Comparison of ENCODE assay signal across 18 cellular contexts in genomic region chr14:32404784-32405573, GRCh38.
DNase-seq lines count a peak whose midpoint lies in the region; ATAC-seq, FAIRE-seq and TF ChIP-seq lines count a peak whose summit lies in the region.
"Had no signal": no experiment of that assay in that cellular context is flagged by ENCODE, and none has a peak within 500 bp of the region (broad histone marks: within the 10 kb centered on the region; RNA-seq: fewer than 3 reads in every experiment).

No MANE protein-coding gene starts in this region.

- H3K27me3 ChIP-seq in right atrium auricular region (no peaks in the 10 kb centered on the region), dorsolateral prefrontal cortex (no peaks in the 10 kb centered on the region), left lung (no peaks in the 10 kb centered on the region)
- H3K27me3 ChIP-seq: Peyer's patch had no signal

- peak overlapping the region in 1 of 2 donors; percentile 46 for H3K27ac ChIP-seq in right atrium auricular region
- peak overlapping the region in 30 of 59 donors; percentile 3 to 89 (median 49) for H3K27ac ChIP-seq in dorsolateral prefrontal cortex
- no peak overlapping the region for H3K27ac ChIP-seq in left lung
- H3K27ac ChIP-seq: Peyer's patch had no signal

- TF ChIP-seq POLR2A in GM12891 (IDR thresholded peaks at IDR 0.05; ENCODE audit: low read depth, low read length): no peak

- H3K9me3 ChIP-seq in right atrium auricular region (no peaks in the 10 kb centered on the region), left lung (no peaks in the 10 kb centered on the region)
- H3K9me3 ChIP-seq: Peyer's patch had no signal

- H3K4me3 ChIP-seq in right atrium auricular region (no peak overlapping the region), dorsolateral prefrontal cortex (no peak overlapping the region), left lung (no peak overlapping the region)
- H3K4me3 ChIP-seq: GM12878, Peyer's patch had no signal

- ATAC-seq in Right ventricle myocardium superior (ENCODE audit: poor library complexity): peak; percentile 90
- peak; percentile 74 for ATAC-seq in left lobe of liver
- no peak for ATAC-seq in left lung

- H3K4me1 ChIP-seq in right atrium auricular region: peaks cover 0 to 11% of the 10 kb centered on the region in 2 donors
- H3K4me1 ChIP-seq in left lung: no peaks in the 10 kb centered on the region
- H3K4me1 ChIP-seq: Peyer's patch had no signal

- no peaks in the 10 kb centered on the region for H3K36me3 ChIP-seq in right atrium auricular region
- H3K36me3 ChIP-seq in left lung: no peaks in the 10 kb centered on the region
- H3K36me3 ChIP-seq: Peyer's patch had no signal

- no peak for TF ChIP-seq CTCF in right atrium auricular region (IDR thresholded peaks at IDR 0.05)
- no peak for TF ChIP-seq CTCF in dorsolateral prefrontal cortex (IDR thresholded peaks at IDR 0.05 in 54 of 56, conservative IDR thresholded peaks at IDR 0.05 in 2 of 56; ENCODE audit: low read depth in 1 of 56, partially characterized antibody in 56 of 56)
- no peak for TF ChIP-seq CTCF in left lung (IDR thresholded peaks at IDR 0.05)

- intact Hi-C loops in Right ventricle myocardium superior (cut with DNase I): no loop called here
- intact Hi-C loops in dorsolateral prefrontal cortex (cut with DNase I): no loop called here
- intact Hi-C loops in posterior vena cava (cut with DNase I): no loop called here
- intact Hi-C loops in left lung (cut with DNase I): no loop called here

- FAIRE-seq in GM12891 (lab: Jason Lieb, UNC): no peak
- FAIRE-seq: GM12878 had no signal

- peak; percentile 47 for DNase-seq in Right ventricle myocardium superior
- DNase-seq in right atrium auricular region (ENCODE audit: low spot score): no peak
- DNase-seq in dorsolateral prefrontal cortex: no peak
- DNase-seq in left lobe of liver (ENCODE audit: low spot score): no peak
- no peak for DNase-seq in hypothalamus (lab: John Stamatoyannopoulos, UW)
- no peak for DNase-seq in GM12891 (ENCODE audit: insufficient read length, low spot score)
- no peak for DNase-seq in posterior vena cava (ENCODE audit: low spot score)
- DNase-seq in left lung: no peak
- DNase-seq: COR-L47, DMS79, H7, IMR-90, Kasumi-1, NCI-H2029 treated with DMSO at 0.1 percent for 48 hours, NCI-H226, Peyer's patch, SHP77 treated with DMSO at 0.1 percent for 48 hours had no signal

TF ChIP-seq in GM12891, 5 proteins besides CTCF, POLR2A, EP300 and RAD21:
- TF ChIP-seq TAF1 (IDR thresholded peaks at IDR 0.05; ENCODE audit: low read depth, low read length): no peak
- TF ChIP-seq POU2F2 (IDR thresholded peaks at IDR 0.05; ENCODE audit: low read depth, low read length): no peak
- no peak for TF ChIP-seq SPI1 (IDR thresholded peaks at IDR 0.05; ENCODE audit: low read depth, low read length)
- no peak for TF ChIP-seq POLR2AphosphoS5 (IDR thresholded peaks at IDR 0.05; ENCODE audit: low read depth, low read length)
- no peak for TF ChIP-seq PAX5 (IDR thresholded peaks at IDR 0.05; ENCODE audit: insufficient read depth, low read length, severe bottlenecking)
TF ChIP-seq in GM12891: peak in this region for 0.

Comparison
In these comparisons a context has a peak if more than half of its experiments do, and no peak if none do; other contexts are left out.
1. H3K27ac ChIP-seq: peak in dorsolateral prefrontal cortex (30 of 59); none in left lung (0 of 2).